1 cellular context compared by ENCODE assay signal in genomic region chr7:2558620-2559282, GRCh38.
TF ChIP-seq lines count a peak whose summit lies in the region.

IQCE (plus strand) TSS chr7:2558979; CDS start chr7:2559182, 203 bp downstream.

TF ChIP-seq in HepG2, 621 proteins besides CTCF, POLR2A, EP300 and RAD21 (continued from another document and continues in another):
- no peak for TF ChIP-seq JDP2 (CRISPR knock-in tag; IDR thresholded peaks at IDR 0.05; ENCODE audit: borderline replicate concordance)
- TF ChIP-seq ZNF780A (CRISPR knock-in tag; IDR thresholded peaks at IDR 0.05) = no peak
- TF ChIP-seq ZBTB1 (CRISPR knock-in tag; IDR thresholded peaks at IDR 0.05; ENCODE audit: borderline replicate concordance) = no peak
- no peak for TF ChIP-seq ZFP37 (CRISPR knock-in tag; IDR thresholded peaks at IDR 0.05; ENCODE audit: borderline replicate concordance)
- TF ChIP-seq ZNF546 (CRISPR knock-in tag; conservative IDR thresholded peaks at IDR 0.05) = no peak
- TF ChIP-seq ZNF788 (CRISPR knock-in tag; IDR thresholded peaks at IDR 0.05; ENCODE audit: borderline replicate concordance) = peak; percentile 57; the same call in 1 of the 2 replicates
- TF ChIP-seq SMARCC2 (IDR thresholded peaks at IDR 0.05) = no peak
- TF ChIP-seq KAT7 (CRISPR knock-in tag; IDR thresholded peaks at IDR 0.05; ENCODE audit: borderline replicate concordance) = no peak
- TF ChIP-seq SIX4 (CRISPR knock-in tag; IDR thresholded peaks at IDR 0.05) = no peak
- peak; percentile 95 for TF ChIP-seq SAP130 (CRISPR knock-in tag; IDR thresholded peaks at IDR 0.05; ENCODE audit: low read depth)
- TF ChIP-seq ZFYVE20 (CRISPR knock-in tag; IDR thresholded peaks at IDR 0.05; ENCODE audit: borderline replicate concordance, low read depth) = no peak
- no peak; the same call in 1 of the 2 replicates for TF ChIP-seq TOPORS (CRISPR knock-in tag; IDR thresholded peaks at IDR 0.05)
- peak; percentile 41 for TF ChIP-seq MAX (IDR thresholded peaks at IDR 0.05)
- no peak for TF ChIP-seq DMAP1 (CRISPR knock-in tag; IDR thresholded peaks at IDR 0.05)
- no peak for TF ChIP-seq MATR3 (CRISPR knock-in tag; IDR thresholded peaks at IDR 0.05)
- TF ChIP-seq CEBPZ (IDR thresholded peaks at IDR 0.05; ENCODE audit: low read length) = no peak
- no peak for TF ChIP-seq ZBTB40 (IDR thresholded peaks at IDR 0.05)
- no peak; the same call in 1 of the 2 replicates for TF ChIP-seq ZBTB40 (CRISPR knock-in tag; IDR thresholded peaks at IDR 0.05)
- TF ChIP-seq HMG20A (CRISPR knock-in tag; IDR thresholded peaks at IDR 0.05; ENCODE audit: borderline replicate concordance) = no peak
- TF ChIP-seq NFATC3 (CRISPR knock-in tag; IDR thresholded peaks at IDR 0.05) = no peak
- TF ChIP-seq KMT2A (CRISPR knock-in tag; IDR thresholded peaks at IDR 0.05) = no peak; the same call in 1 of the 2 replicates
- TF ChIP-seq ZNF574 (CRISPR knock-in tag; IDR thresholded peaks at IDR 0.05) = peak; percentile 26; the same call in 1 of the 2 replicates
- TF ChIP-seq AKNA (CRISPR knock-in tag; IDR thresholded peaks at IDR 0.05; ENCODE audit: borderline replicate concordance) = no peak
- TF ChIP-seq ZBTB46 (CRISPR knock-in tag; IDR thresholded peaks at IDR 0.05; ENCODE audit: borderline replicate concordance) = no peak
- TF ChIP-seq TCF7 (IDR thresholded peaks at IDR 0.05; ENCODE audit: low read depth) = no peak
- no peak for TF ChIP-seq NFE2 (CRISPR knock-in tag; IDR thresholded peaks at IDR 0.05)
- no peak for TF ChIP-seq ZMYM4 (CRISPR knock-in tag; IDR thresholded peaks at IDR 0.05)
- no peak for TF ChIP-seq FOXO1 (CRISPR knock-in tag; IDR thresholded peaks at IDR 0.05)
- peak; percentile 27; the same call in 1 of the 2 replicates for TF ChIP-seq RBFOX2 (IDR thresholded peaks at IDR 0.05; ENCODE audit: low read depth, low read length)
- TF ChIP-seq TRIM22 (IDR thresholded peaks at IDR 0.05) = no peak
- TF ChIP-seq TMF1 (CRISPR knock-in tag; IDR thresholded peaks at IDR 0.05; ENCODE audit: low read depth) = no peak
- no peak for TF ChIP-seq TP53 (CRISPR knock-in tag; conservative IDR thresholded peaks at IDR 0.05)
- no peak for TF ChIP-seq ZNF570 (CRISPR knock-in tag; IDR thresholded peaks at IDR 0.05; ENCODE audit: borderline replicate concordance)
- no peak for TF ChIP-seq PLRG1 (conservative IDR thresholded peaks at IDR 0.05)
- no peak for TF ChIP-seq CBX2 (IDR thresholded peaks at IDR 0.05; ENCODE audit: low read depth, low read length)
- TF ChIP-seq CBX2 (CRISPR knock-in tag; IDR thresholded peaks at IDR 0.05; ENCODE audit: low read depth) = no peak
- TF ChIP-seq HNRNPH1 (optimal IDR thresholded peaks at IDR 0.05; ENCODE audit: low read depth, low read length) = no peak
- no peak for TF ChIP-seq MAFK (conservative IDR thresholded peaks at IDR 0.05 in 1 of 2, IDR thresholded peaks at IDR 0.05 in 1 of 2; ENCODE audit: low read length in 2 of 2)
